ENCODE assay signal across 9 cellular contexts in the genomic region with DNA sequence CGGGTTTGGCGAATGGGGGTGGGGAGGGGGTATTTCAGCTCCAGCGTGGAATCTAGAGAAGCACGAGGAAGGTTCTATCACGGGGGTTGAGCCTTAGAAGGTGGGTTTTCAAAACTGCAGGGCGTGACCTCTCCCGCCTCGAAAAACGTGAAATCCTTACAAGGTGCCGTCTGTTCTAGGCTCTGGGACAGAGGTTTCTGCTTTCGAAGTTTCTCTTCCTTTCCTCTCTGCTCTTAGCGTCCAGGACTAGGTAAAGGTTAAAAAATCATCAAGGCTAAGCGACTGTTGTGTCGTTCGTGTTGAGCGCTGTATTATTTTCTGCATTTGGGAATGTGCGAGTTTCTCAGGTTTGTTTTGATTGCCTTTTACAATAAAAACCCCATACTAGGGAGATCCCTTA. TPM values are rescaled to one million over a fixed set of nuclear protein-coding genes. Genes with fewer than 3 reads are reported as not detected.
A peak's percentile ranks its signal among the peaks of the same experiment; 100 is the strongest.
DNase-seq lines count a peak whose midpoint lies in the region; ATAC-seq and TF ChIP-seq lines count a peak whose summit lies in the region.
"Had no signal": no experiment of that assay in that cellular context is flagged by ENCODE, and none has a peak within 500 bp of the region (broad histone marks: within the 10 kb centered on the region; RNA-seq: fewer than 3 reads in every experiment).

No MANE protein-coding gene starts in this region.

- ATAC-seq in HG03571 (IDR thresholded peaks at IDR 0.05; ENCODE audit: unreplicated experiment) (no peak), omental fat pad (ENCODE audit: low FRiP score) (no peak)

- H2AFZ ChIP-seq in neuron (ENCODE audit: low read depth, low read length), result no peak overlapping the region

- TF ChIP-seq CTCF in BJ (IDR thresholded peaks at IDR 0.05; ENCODE audit: insufficient read depth, low read depth, low read length) (no peak), epithelial cell of esophagus (IDR thresholded peaks at IDR 0.05; ENCODE audit: insufficient read depth, low read depth, low read length, missing control alignments) (no peak), omental fat pad (IDR thresholded peaks at IDR 0.05) (no peak), GM10248 (IDR thresholded peaks at IDR 0.05; ENCODE audit: control extremely low read depth, extremely low read depth, low read depth, missing control alignments) (no peak)

- H3K27me3 ChIP-seq in BJ (ENCODE audit: control insufficient read depth, insufficient read depth, low read length) (peaks cover 7% of the 10 kb centered on the region), MG63 (no peaks in the 10 kb centered on the region), neuron (ENCODE audit: insufficient read depth, low read length) (peaks cover 8% of the 10 kb centered on the region)

- CTCF ChIA-PET in BJ (lab: Yijun Ruan, JAX), result no interaction called here
- CTCF ChIA-PET in GM10248 (lab: Yijun Ruan, JAX), result no interaction called here

- H3K9me3 ChIP-seq in MG63 (no peaks in the 10 kb centered on the region), neuron (ENCODE audit: low read length) (peaks cover 1% of the 10 kb centered on the region)

- DNase-seq in BJ (ENCODE audit: low read depth), result no peak
- DNase-seq in MG63, result no peak
- DNase-seq in epithelial cell of esophagus (ENCODE audit: low read depth), result no peak
- DNase-seq in activated effector memory CD4-positive, alpha-beta T cell treated with Interleukin-2 at 50 U/mL for 16 hours, result no peak
- DNase-seq in omental fat pad (ENCODE audit: low spot score), result no peak
- DNase-seq in GM10248 (ENCODE audit: extremely low spot score), result no peak
- DNase-seq: NCI-H187 had no signal

- H3K36me3 ChIP-seq in BJ (ENCODE audit: control insufficient read depth, insufficient read depth, low read length), result no peaks in the 10 kb centered on the region
- H3K36me3 ChIP-seq in MG63, result no peaks in the 10 kb centered on the region
- no peaks in the 10 kb centered on the region for H3K36me3 ChIP-seq in neuron (ENCODE audit: insufficient read depth, low read length)

- peak overlapping the region; percentile 50 for H3K4me3 ChIP-seq in BJ (ENCODE audit: low read depth, low read length)
- peak overlapping the region; percentile 48 for H3K4me3 ChIP-seq in MG63
- peak overlapping the region; percentile 20 for H3K4me3 ChIP-seq in epithelial cell of esophagus (ENCODE audit: low read length)
- H3K4me3 ChIP-seq in neuron (ENCODE audit: low read length), result peak overlapping the region; percentile 12

- POLR2A ChIA-PET in BJ (lab: Charles Lee), result interaction anchor here (0.7 kb wide), 1 partner anchor 97 kb away, joined by 4 read pairs; no protein-coding TSS in a partner anchor
- POLR2A ChIA-PET in GM10248 (lab: Yijun Ruan, JAX), result no interaction called here

- peaks cover 2% of the 10 kb centered on the region for H3K4me1 ChIP-seq in neuron (ENCODE audit: insufficient read depth, low read length)

RNA-seq across cellular contexts. Expression of gene FHL1, which starts 1.1 kb away (rescaled TPM):
- 1,198 and 1,251 TPM in 2 replicates for polyA plus RNA-seq in BJ (2011; rRNA removed)
- polyA minus RNA-seq in BJ (2011; rRNA and poly(A)+ RNA removed), result 745 and 1,379 TPM in 2 replicates
- total RNA-seq in MG63 (2014; rRNA removed; shearing (Covaris generic); ENCODE audit: low replicate concordance), result 149 and 156 TPM in 2 replicates
- total RNA-seq in omental fat pad, result 1,000 to 10,000 TPM in 3 of 4 donors, 100 to 1,000 TPM in 1; 361 to 3,943 (median 1,771) TPM
